ENCODE assay signal across 13 cellular contexts in the genomic region with DNA sequence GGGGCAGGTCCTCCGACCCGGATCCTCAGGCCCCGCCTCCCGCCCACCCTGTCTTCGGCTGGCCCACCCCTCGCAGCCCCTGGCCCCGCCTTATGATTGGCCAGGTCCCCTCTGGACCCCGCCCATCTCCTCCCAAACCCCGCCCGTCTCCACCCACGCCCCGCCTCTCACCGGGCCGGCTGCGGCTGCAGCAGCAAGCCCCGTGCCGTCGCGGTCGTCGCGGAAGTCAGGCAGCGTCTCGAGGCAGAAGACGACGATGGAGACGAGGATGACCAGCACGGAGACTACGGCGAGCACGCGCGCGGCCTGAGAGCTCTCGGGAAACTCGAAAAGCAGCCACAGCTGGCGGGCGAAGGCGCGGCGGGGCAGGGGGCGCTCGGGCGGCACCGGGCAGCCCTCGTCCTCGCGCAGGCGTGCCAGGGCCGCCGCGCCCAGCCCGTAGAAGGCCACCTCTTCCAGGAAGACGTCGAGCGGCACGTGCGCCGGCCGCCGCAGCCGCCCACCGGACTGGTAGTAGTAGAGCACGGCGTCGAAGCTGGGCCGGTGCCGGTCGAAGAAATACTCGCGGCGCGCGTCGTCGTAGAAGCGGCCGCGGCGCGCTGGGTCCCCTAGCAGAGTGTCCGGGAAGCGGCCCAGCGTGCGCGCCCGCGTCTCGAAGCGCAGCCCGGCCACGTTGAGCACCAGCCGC. TPM values are rescaled to one million over a fixed set of nuclear protein-coding genes. Genes with fewer than 3 reads are reported as not detected.
A peak's percentile ranks its signal among the peaks of the same experiment; 100 is the strongest.
DNase-seq lines count a peak whose midpoint lies in the region; ATAC-seq, FAIRE-seq and TF ChIP-seq lines count a peak whose summit lies in the region.
"Had no signal": no experiment of that assay in that cellular context is flagged by ENCODE, and none has a peak within 500 bp of the region (broad histone marks: within the 10 kb centered on the region; RNA-seq: fewer than 3 reads in every experiment).

No MANE protein-coding gene starts in this region.

- ATAC-seq in K562 (peak; percentile 76), HG02763 (IDR thresholded peaks at IDR 0.05; ENCODE audit: unreplicated experiment) (no peak)
- ATAC-seq: gastroesophageal sphincter had no signal

- no peak overlapping the region for H3K27ac ChIP-seq in HUES6 (ENCODE audit: low read depth, low read length)
- no peak overlapping the region for H3K27ac ChIP-seq in K562 (ENCODE audit: extremely low read depth, low read depth, low read length)
- H3K27ac ChIP-seq: gastroesophageal sphincter, thyroid gland had no signal

- TF ChIP-seq POLR2A in K562 (conservative IDR thresholded peaks at IDR 0.05): no peak

- H3K9me1 ChIP-seq in K562 (ENCODE audit: control insufficient read depth, insufficient read depth, low read length): no peaks in the 10 kb centered on the region

- intact Hi-C loops in K562 (cut with micrococcal nuclease): loop anchor here (5.0 kb wide), 1 partner anchor 285 kb away; no protein-coding TSS in a partner anchor

- H3K4me3 Mint-ChIP-seq in nephron: peak overlapping the region; percentile 55 to 72 (median 69)

- H3K36me3 ChIP-seq in HUES6 (ENCODE audit: control insufficient read depth, insufficient read depth, low read length) (no peaks in the 10 kb centered on the region), K562 (ENCODE audit: control insufficient read depth, insufficient read depth, low read length) (no peaks in the 10 kb centered on the region)
- H3K36me3 ChIP-seq: gastroesophageal sphincter, thyroid gland had no signal

- H3K9me3 Mint-ChIP-seq in nephron: peaks cover 16% of the 10 kb centered on the region
- H3K9me3 Mint-ChIP-seq: central memory CD8-positive, alpha-beta T cell had no signal

- H3K27me3 ChIP-seq in HUES6 (ENCODE audit: control insufficient read depth, insufficient read depth, low read length): peaks cover 76% of the 10 kb centered on the region
- peaks cover 9 to 31% of the 10 kb centered on the region in 2 experiments; a peak in 4 of 5 replicates for H3K27me3 ChIP-seq in K562 (ENCODE audit: control insufficient read depth in 2 of 2, insufficient read depth in 2 of 2, low read length in 2 of 2)

- peaks cover 72% of the 10 kb centered on the region for H3K27me3 Mint-ChIP-seq in nephron (ENCODE audit: low read depth)

- TF ChIP-seq RAD21 in K562 (CRISPR knock-in tag; conservative IDR thresholded peaks at IDR 0.05 in 1 of 2, IDR thresholded peaks at IDR 0.05 in 1 of 2): no peak

- peaks cover 31% of the 10 kb centered on the region for H3K4me1 Mint-ChIP-seq in nephron

- no peak overlapping the region for H3K4me2 ChIP-seq in K562 (ENCODE audit: insufficient read depth, low read length)

- no peak overlapping the region for H3K27ac Mint-ChIP-seq in nephron

- peak; percentile 67 for FAIRE-seq in K562 (lab: Jason Lieb, UNC)

- H3K4me3 ChIP-seq in HUES6 (ENCODE audit: low read depth, low read length) (peak overlapping the region; percentile 46; the same call in 1 of the 2 replicates), K562 (no peak overlapping the region)
- H3K4me3 ChIP-seq: gastroesophageal sphincter, thyroid gland had no signal

- H2AFZ ChIP-seq in K562 (ENCODE audit: low read depth, low read length): peak overlapping the region; percentile 80

- in situ Hi-C loops in K562 (cut with MboI): no loop called here

- TF ChIP-seq CTCF in K562 (IDR thresholded peaks at IDR 0.05 in 2 of 3, conservative IDR thresholded peaks at IDR 0.05 in 1 of 3; ENCODE audit: insufficient read depth in 2 of 3, low read depth in 1 of 3, low read length in 3 of 3) (no peak), nephron (IDR thresholded peaks at IDR 0.05; ENCODE audit: unreplicated experiment in 3 of 3) (no peak)

- 45% methylated on average over 61 of the region's 93 CpGs for WGBS in K562 (ENCODE audit: insufficient coverage, low coverage, missing lambda C conversion rate)

- POLR2A ChIA-PET in K562 (lab: Yijun Ruan, JAX): interaction anchor here (0.7 to 1.2 kb wide), 2 partner anchors 9 to 15 kb away, joined by 3 read pairs; no protein-coding TSS in a partner anchor

- DNase-seq in NCI-H2171 treated with DMSO at 0.1 percent for 48 hours (lab: John Stamatoyannopoulos, UW): peak; percentile 11
- no peak for DNase-seq in NCI-H2171 (lab: John Stamatoyannopoulos, UW)
- peak; percentile 70 to 94 (median 87) for DNase-seq in K562 (ENCODE audit: extremely low read depth in 1 of 4, low spot score in 3 of 4)
- DNase-seq in activated gamma-delta T cell treated with Interleukin-2 at 50 U/mL for 16 hours: no peak
- no peak for DNase-seq in A172 (ENCODE audit: low spot score)
- DNase-seq: thyroid gland had no signal

- no peaks in the 10 kb centered on the region for H3K79me2 ChIP-seq in K562 (ENCODE audit: control insufficient read depth, insufficient read depth, low read length)

- BruUV-seq in K562 (replicated peaks; lab: Mats Ljungman, UMichigan): no TSS peak

- H3K4me1 ChIP-seq in HUES6 (ENCODE audit: control insufficient read depth, insufficient read depth, low read length) (peaks cover 6% of the 10 kb centered on the region; the same call in 1 of the 2 replicates), K562 (replicated peaks in 1 of 2; ENCODE audit: control insufficient read depth in 2 of 2, insufficient read depth in 2 of 2, low read length in 2 of 2) (peaks cover 9 to 32% of the 10 kb centered on the region in 2 experiments; a peak in 4 of 5 replicates)

- no peak overlapping the region for H3K9ac ChIP-seq in HUES6 (ENCODE audit: low read length)
- no peak overlapping the region; a peak in 1 of 4 replicates for H3K9ac ChIP-seq in K562 (ENCODE audit: insufficient read depth in 1 of 2, low read depth in 2 of 2, low read length in 2 of 2)

- H3K36me3 Mint-ChIP-seq in nephron (ENCODE audit: low read depth): peaks cover 10% of the 10 kb centered on the region

- H4K20me1 ChIP-seq in K562 (replicated peaks; ENCODE audit: control insufficient read depth, insufficient read depth, low read length): no peaks in the 10 kb centered on the region

- H3K9me3 ChIP-seq in HUES6 (ENCODE audit: control insufficient read depth, insufficient read depth, low read depth, low read length) (0 out of 2 replicates have a peak, but pooled peaks cover 3% of the 10 kb centered on the region), K562 (replicated peaks; ENCODE audit: control insufficient read depth, insufficient read depth, low read depth, low read length) (no peaks in the 10 kb centered on the region)
- H3K9me3 ChIP-seq: gastroesophageal sphincter, thyroid gland had no signal

- CTCF ChIA-PET in K562 (lab: Yijun Ruan, JAX; ENCODE audit: low intra/inter-chr PET ratio): no interaction called here

- no peak for TF ChIP-seq EP300 in K562 (IDR thresholded peaks at IDR 0.05; ENCODE audit: low read length)

RNA-seq across cellular contexts. Expression of a gene that starts 0.5 kb away (rescaled TPM):
- 0.12 TPM in 1 of 2 replicates, not detected in the other for total RNA-seq in K562 (2011; cell fraction: chromatin; rRNA removed; ENCODE audit: low replicate concordance)
- total RNA-seq in K562 (2011; cell fraction: nucleolus; rRNA removed): 0.13 and 0.17 TPM in 2 replicates
- 0.15 TPM in 1 of 2 replicates, not detected in the other for total RNA-seq in K562 (2011; cell fraction: nucleoplasm; rRNA removed)
- total RNA-seq in K562 (2014; rRNA removed): 0.04 and 0.05 TPM in 2 replicates
- total RNA-seq in K562 (2014; rRNA removed; fragmentation: Illumina TruSeq; extraction: Trizol): 0.04 TPM in 1 of 2 replicates, not detected in the other
- total RNA-seq in K562 (2015; rRNA removed; fragmentation: Illumina TruSeq; extraction: Trizol): not detected in 2 replicates
- total RNA-seq in K562 (2021): not detected in 2 replicates
- not detected in 2 replicates for polyA plus RNA-seq in K562 (2011; rRNA removed)
- 0.01 TPM in 1 of 2 replicates, not detected in the other for polyA plus RNA-seq in K562 (2011; cell fraction: cytosol; rRNA removed)
- polyA plus RNA-seq in K562 (2011; cell fraction: nucleus; rRNA removed): not detected in 2 replicates
- 0.01 and 0.04 TPM in 2 replicates for polyA plus RNA-seq in K562 (2012)
- 0.04 TPM in 1 of 2 replicates, not detected in the other for polyA plus RNA-seq in K562 (2014; fragmentation: Illumina TruSeq; extraction: Trizol)
- not detected for polyA plus RNA-seq in K562 (2014; fragmentation: Nextera tagmentation; extraction: Ambion mirVana)
- polyA plus RNA-seq in K562 (2014; rRNA removed): not detected in 2 replicates
- 0.06 and 0.07 TPM in 2 replicates for polyA minus RNA-seq in K562 (2011; rRNA and poly(A)+ RNA removed)
- not detected in 2 replicates for polyA minus RNA-seq in K562 (2011; cell fraction: cytosol; rRNA and poly(A)+ RNA removed)
- not detected in 2 replicates for polyA minus RNA-seq in K562 (2011; cell fraction: nucleus; rRNA and poly(A)+ RNA removed)
- not detected in 2 replicates for total RNA-seq in A172 (2014; rRNA removed; shearing (Covaris generic))
- total RNA-seq: gastroesophageal sphincter, thyroid gland had no signal
- polyA plus RNA-seq: AG04450 had no signal

RNA-seq across cellular contexts. Expression of a gene that starts 7.4 kb away (rescaled TPM):
- total RNA-seq in K562 (2011; cell fraction: chromatin; rRNA removed; ENCODE audit: low replicate concordance): not detected in 2 replicates
- not detected in 2 replicates for total RNA-seq in K562 (2011; cell fraction: nucleolus; rRNA removed)
- total RNA-seq in K562 (2011; cell fraction: nucleoplasm; rRNA removed): not detected in 2 replicates
- total RNA-seq in K562 (2014; rRNA removed): not detected in 2 replicates
- not detected in 2 replicates for total RNA-seq in K562 (2014; rRNA removed; fragmentation: Illumina TruSeq; extraction: Trizol)
- not detected in 2 replicates for total RNA-seq in K562 (2015; rRNA removed; fragmentation: Illumina TruSeq; extraction: Trizol)
- total RNA-seq in K562 (2021): not detected in 2 replicates
- not detected in 2 replicates for polyA plus RNA-seq in K562 (2011; rRNA removed)
- polyA plus RNA-seq in K562 (2011; cell fraction: cytosol; rRNA removed): not detected in 2 replicates
- polyA plus RNA-seq in K562 (2011; cell fraction: nucleus; rRNA removed): not detected in 2 replicates
- polyA plus RNA-seq in K562 (2012): 0.18 TPM in 1 of 2 replicates, not detected in the other
- polyA plus RNA-seq in K562 (2014; fragmentation: Illumina TruSeq; extraction: Trizol): not detected in 2 replicates
- not detected for polyA plus RNA-seq in K562 (2014; fragmentation: Nextera tagmentation; extraction: Ambion mirVana)
- not detected in 2 replicates for polyA plus RNA-seq in K562 (2014; rRNA removed)
- not detected in 2 replicates for polyA minus RNA-seq in K562 (2011; rRNA and poly(A)+ RNA removed)
- polyA minus RNA-seq in K562 (2011; cell fraction: cytosol; rRNA and poly(A)+ RNA removed): not detected in 2 replicates
- not detected in 2 replicates for polyA minus RNA-seq in K562 (2011; cell fraction: nucleus; rRNA and poly(A)+ RNA removed)
- not detected in 2 replicates for total RNA-seq in A172 (2014; rRNA removed; shearing (Covaris generic))
- total RNA-seq: SK-MEL-5 had no signal

RNA-seq across cellular contexts. Expression of a gene that starts 13.2 kb away (rescaled TPM):
- 309 and 784 TPM in 2 replicates for total RNA-seq in K562 (2011; cell fraction: chromatin; rRNA removed; ENCODE audit: low replicate concordance)
- 479 and 527 TPM in 2 replicates for total RNA-seq in K562 (2011; cell fraction: nucleolus; rRNA removed)
- 307 and 384 TPM in 2 replicates for total RNA-seq in K562 (2011; cell fraction: nucleoplasm; rRNA removed)
- total RNA-seq in K562 (2014; rRNA removed) (496 and 541 TPM in 2 replicates), K562 (2014; rRNA removed; fragmentation: Illumina TruSeq; extraction: Trizol) (82.0 and 82.4 TPM in 2 replicates), K562 (2015; rRNA removed; fragmentation: Illumina TruSeq; extraction: Trizol) (122 and 128 TPM in 2 replicates), K562 (2021) (201 and 234 TPM in 2 replicates)
- polyA plus RNA-seq in K562 (2011; rRNA removed) (136 and 190 TPM in 2 replicates), K562 (2014; fragmentation: Illumina TruSeq; extraction: Trizol) (143 and 188 TPM in 2 replicates), K562 (2014; fragmentation: Nextera tagmentation; extraction: Ambion mirVana) (1 to 10 TPM; 2.8 to 3.2 TPM), K562 (2014; rRNA removed) (401 and 493 TPM in 2 replicates)
- 172 and 316 TPM in 2 replicates for polyA plus RNA-seq in K562 (2011; cell fraction: cytosol; rRNA removed)
- polyA plus RNA-seq in K562 (2011; cell fraction: nucleus; rRNA removed): 716 and 1,314 TPM in 2 replicates
- polyA plus RNA-seq in K562 (2012): 250 and 336 TPM in 2 replicates
- 40.2 and 43.9 TPM in 2 replicates for polyA minus RNA-seq in K562 (2011; rRNA and poly(A)+ RNA removed)
- polyA minus RNA-seq in K562 (2011; cell fraction: cytosol; rRNA and poly(A)+ RNA removed): 86.0 and 90.3 TPM in 2 replicates
- 98.1 and 126 TPM in 2 replicates for polyA minus RNA-seq in K562 (2011; cell fraction: nucleus; rRNA and poly(A)+ RNA removed)
- total RNA-seq in A172 (2014; rRNA removed; shearing (Covaris generic)): 143 and 174 TPM in 2 replicates

RNA-seq across cellular contexts. Expression of a gene that starts 14.5 kb away (rescaled TPM):
- total RNA-seq in K562 (2011; cell fraction: chromatin; rRNA removed; ENCODE audit: low replicate concordance): not detected in 2 replicates
- total RNA-seq in K562 (2011; cell fraction: nucleolus; rRNA removed): not detected in 2 replicates
- not detected in 2 replicates for total RNA-seq in K562 (2011; cell fraction: nucleoplasm; rRNA removed)
- not detected in 2 replicates for total RNA-seq in K562 (2014; rRNA removed)
- not detected in 2 replicates for total RNA-seq in K562 (2014; rRNA removed; fragmentation: Illumina TruSeq; extraction: Trizol)
- not detected in 2 replicates for total RNA-seq in K562 (2015; rRNA removed; fragmentation: Illumina TruSeq; extraction: Trizol)
- not detected in 2 replicates for total RNA-seq in K562 (2021)
- not detected in 2 replicates for polyA plus RNA-seq in K562 (2011; rRNA removed)
- polyA plus RNA-seq in K562 (2011; cell fraction: cytosol; rRNA removed): 0.18 TPM in 1 of 2 replicates, not detected in the other
- 0.06 TPM in 1 of 2 replicates, not detected in the other for polyA plus RNA-seq in K562 (2011; cell fraction: nucleus; rRNA removed)
- 0.04 TPM in 1 of 2 replicates, not detected in the other for polyA plus RNA-seq in K562 (2012)
- polyA plus RNA-seq in K562 (2014; fragmentation: Illumina TruSeq; extraction: Trizol): not detected in 2 replicates
- not detected for polyA plus RNA-seq in K562 (2014; fragmentation: Nextera tagmentation; extraction: Ambion mirVana)
- polyA plus RNA-seq in K562 (2014; rRNA removed): not detected in 2 replicates
- polyA minus RNA-seq in K562 (2011; rRNA and poly(A)+ RNA removed): not detected in 2 replicates
- not detected in 2 replicates for polyA minus RNA-seq in K562 (2011; cell fraction: cytosol; rRNA and poly(A)+ RNA removed)
- not detected in 2 replicates for polyA minus RNA-seq in K562 (2011; cell fraction: nucleus; rRNA and poly(A)+ RNA removed)
- 0.43 and 1.4 TPM in 2 replicates for total RNA-seq in A172 (2014; rRNA removed; shearing (Covaris generic))
- total RNA-seq: gastroesophageal sphincter, SK-MEL-5, thyroid gland had no signal

RNA-seq across cellular contexts. Expression of a gene that starts 23.1 kb away (rescaled TPM):
- total RNA-seq in K562 (2011; cell fraction: chromatin; rRNA removed; ENCODE audit: low replicate concordance): not detected in 2 replicates
- total RNA-seq in K562 (2011; cell fraction: nucleolus; rRNA removed): not detected in 2 replicates
- total RNA-seq in K562 (2011; cell fraction: nucleoplasm; rRNA removed): not detected in 2 replicates
- total RNA-seq in K562 (2014; rRNA removed): not detected in 2 replicates
- not detected in 2 replicates for total RNA-seq in K562 (2014; rRNA removed; fragmentation: Illumina TruSeq; extraction: Trizol)
- not detected in 2 replicates for total RNA-seq in K562 (2015; rRNA removed; fragmentation: Illumina TruSeq; extraction: Trizol)
- total RNA-seq in K562 (2021): not detected in 2 replicates
- polyA plus RNA-seq in K562 (2011; rRNA removed): not detected in 2 replicates
- polyA plus RNA-seq in K562 (2011; cell fraction: cytosol; rRNA removed): not detected in 2 replicates
- not detected in 2 replicates for polyA plus RNA-seq in K562 (2011; cell fraction: nucleus; rRNA removed)
- polyA plus RNA-seq in K562 (2012): not detected in 2 replicates
- not detected in 2 replicates for polyA plus RNA-seq in K562 (2014; fragmentation: Illumina TruSeq; extraction: Trizol)
- polyA plus RNA-seq in K562 (2014; fragmentation: Nextera tagmentation; extraction: Ambion mirVana): not detected
- not detected in 2 replicates for polyA plus RNA-seq in K562 (2014; rRNA removed)
- polyA minus RNA-seq in K562 (2011; rRNA and poly(A)+ RNA removed): not detected in 2 replicates
- not detected in 2 replicates for polyA minus RNA-seq in K562 (2011; cell fraction: cytosol; rRNA and poly(A)+ RNA removed)
- not detected in 2 replicates for polyA minus RNA-seq in K562 (2011; cell fraction: nucleus; rRNA and poly(A)+ RNA removed)
- 4.7 and 8.8 TPM in 2 replicates for total RNA-seq in A172 (2014; rRNA removed; shearing (Covaris generic))
- total RNA-seq: gastroesophageal sphincter, SK-MEL-5, thyroid gland had no signal
- polyA plus RNA-seq: AG04450 had no signal

Comparison
In these comparisons a context has a peak if more than half of its experiments do, and no peak if none do; other contexts are left out.
1. DNase-seq: peak in NCI-H2171 treated with DMSO at 0.1 percent for 48 hours (single experiment) and K562 (4 of 4); none in NCI-H2171 (single experiment), activated gamma-delta T cell treated with Interleukin-2 at 50 U/mL for 16 hours (single experiment) and A172 (single experiment).